1 cellular context compared by ENCODE assay signal in the genomic region with DNA sequence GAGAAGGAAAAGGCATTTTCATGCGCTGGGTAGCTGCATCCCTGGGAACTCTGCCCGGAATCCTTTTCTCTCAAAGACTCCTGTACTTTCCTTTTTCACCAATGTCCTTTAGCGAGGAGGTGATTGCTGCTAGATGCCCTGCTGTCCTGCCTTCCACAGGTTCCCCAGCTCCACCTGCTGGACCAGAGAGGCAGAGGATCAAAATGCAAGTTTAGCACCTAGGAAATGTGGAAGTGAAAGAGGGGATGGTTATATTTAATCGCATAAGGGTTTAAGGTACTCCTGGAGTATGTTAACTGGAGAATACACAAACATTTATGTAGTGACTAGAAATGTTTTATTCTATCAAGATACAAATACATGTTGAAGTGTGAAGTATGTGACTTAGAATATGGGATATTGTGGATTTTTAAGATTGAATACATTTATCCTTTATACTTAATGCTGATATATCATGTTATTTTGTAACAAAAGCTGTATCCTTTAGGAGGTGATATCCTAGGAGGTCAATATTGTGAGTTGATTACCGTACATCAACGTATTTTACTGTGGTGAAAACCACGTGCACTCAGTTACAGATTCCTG.
TF ChIP-seq lines count a peak whose summit lies in the region.

No MANE protein-coding gene starts in this region.

TF ChIP-seq in GM23338, 12 proteins besides CTCF, POLR2A, EP300 and RAD21 (continued from another document):
- TF ChIP-seq, protein P1, sequence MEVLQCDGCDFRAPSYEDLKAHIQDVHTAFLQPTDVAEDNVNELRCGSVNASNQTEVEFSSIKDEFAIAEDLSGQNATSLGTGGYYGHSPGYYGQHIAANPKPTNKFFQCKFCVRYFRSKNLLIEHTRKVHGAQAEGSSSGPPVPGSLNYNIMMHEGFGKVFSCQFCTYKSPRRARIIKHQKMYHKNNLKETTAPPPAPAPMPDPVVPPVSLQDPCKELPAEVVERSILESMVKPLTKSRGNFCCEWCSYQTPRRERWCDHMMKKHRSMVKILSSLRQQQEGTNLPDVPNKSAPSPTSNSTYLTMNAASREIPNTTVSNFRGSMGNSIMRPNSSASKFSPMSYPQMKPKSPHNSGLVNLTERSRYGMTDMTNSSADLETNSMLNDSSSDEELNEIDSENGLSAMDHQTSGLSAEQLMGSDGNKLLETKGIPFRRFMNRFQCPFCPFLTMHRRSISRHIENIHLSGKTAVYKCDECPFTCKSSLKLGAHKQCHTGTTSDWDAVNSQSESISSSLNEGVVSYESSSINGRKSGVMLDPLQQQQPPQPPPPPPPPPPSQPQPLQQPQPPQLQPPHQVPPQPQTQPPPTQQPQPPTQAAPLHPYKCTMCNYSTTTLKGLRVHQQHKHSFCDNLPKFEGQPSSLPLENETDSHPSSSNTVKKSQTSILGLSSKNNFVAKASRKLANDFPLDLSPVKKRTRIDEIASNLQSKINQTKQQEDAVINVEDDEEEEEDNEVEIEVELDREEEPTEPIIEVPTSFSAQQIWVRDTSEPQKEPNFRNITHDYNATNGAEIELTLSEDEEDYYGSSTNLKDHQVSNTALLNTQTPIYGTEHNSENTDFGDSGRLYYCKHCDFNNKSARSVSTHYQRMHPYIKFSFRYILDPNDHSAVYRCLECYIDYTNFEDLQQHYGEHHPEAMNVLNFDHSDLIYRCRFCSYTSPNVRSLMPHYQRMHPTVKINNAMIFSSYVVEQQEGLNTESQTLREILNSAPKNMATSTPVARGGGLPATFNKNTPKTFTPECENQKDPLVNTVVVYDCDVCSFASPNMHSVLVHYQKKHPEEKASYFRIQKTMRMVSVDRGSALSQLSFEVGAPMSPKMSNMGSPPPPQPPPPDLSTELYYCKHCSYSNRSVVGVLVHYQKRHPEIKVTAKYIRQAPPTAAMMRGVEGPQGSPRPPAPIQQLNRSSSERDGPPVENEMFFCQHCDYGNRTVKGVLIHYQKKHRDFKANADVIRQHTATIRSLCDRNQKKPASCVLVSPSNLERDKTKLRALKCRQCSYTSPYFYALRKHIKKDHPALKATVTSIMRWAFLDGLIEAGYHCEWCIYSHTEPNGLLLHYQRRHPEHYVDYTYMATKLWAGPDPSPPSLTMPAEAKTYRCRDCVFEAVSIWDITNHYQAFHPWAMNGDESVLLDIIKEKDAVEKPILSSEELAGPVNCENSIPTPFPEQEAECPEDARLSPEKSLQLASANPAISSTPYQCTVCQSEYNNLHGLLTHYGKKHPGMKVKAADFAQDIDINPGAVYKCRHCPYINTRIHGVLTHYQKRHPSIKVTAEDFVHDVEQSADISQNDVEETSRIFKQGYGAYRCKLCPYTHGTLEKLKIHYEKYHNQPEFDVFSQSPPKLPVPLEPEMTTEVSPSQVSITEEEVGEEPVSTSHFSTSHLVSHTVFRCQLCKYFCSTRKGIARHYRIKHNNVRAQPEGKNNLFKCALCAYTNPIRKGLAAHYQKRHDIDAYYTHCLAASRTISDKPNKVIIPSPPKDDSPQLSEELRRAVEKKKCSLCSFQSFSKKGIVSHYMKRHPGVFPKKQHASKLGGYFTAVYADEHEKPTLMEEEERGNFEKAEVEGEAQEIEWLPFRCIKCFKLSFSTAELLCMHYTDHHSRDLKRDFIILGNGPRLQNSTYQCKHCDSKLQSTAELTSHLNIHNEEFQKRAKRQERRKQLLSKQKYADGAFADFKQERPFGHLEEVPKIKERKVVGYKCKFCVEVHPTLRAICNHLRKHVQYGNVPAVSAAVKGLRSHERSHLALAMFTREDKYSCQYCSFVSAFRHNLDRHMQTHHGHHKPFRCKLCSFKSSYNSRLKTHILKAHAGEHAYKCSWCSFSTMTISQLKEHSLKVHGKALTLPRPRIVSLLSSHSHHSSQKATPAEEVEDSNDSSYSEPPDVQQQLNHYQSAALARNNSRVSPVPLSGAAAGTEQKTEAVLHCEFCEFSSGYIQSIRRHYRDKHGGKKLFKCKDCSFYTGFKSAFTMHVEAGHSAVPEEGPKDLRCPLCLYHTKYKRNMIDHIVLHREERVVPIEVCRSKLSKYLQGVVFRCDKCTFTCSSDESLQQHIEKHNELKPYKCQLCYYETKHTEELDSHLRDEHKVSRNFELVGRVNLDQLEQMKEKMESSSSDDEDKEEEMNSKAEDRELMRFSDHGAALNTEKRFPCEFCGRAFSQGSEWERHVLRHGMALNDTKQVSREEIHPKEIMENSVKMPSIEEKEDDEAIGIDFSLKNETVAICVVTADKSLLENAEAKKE (CRISPR knock-in tag; IDR thresholded peaks at IDR 0.05), result peak; percentile 45; the same call in 1 of the 2 replicates
- TF ChIP-seq POLR2AphosphoS5 (IDR thresholded peaks at IDR 0.05; ENCODE audit: low read depth) (no peak), CREB1 (CRISPR knock-in tag; IDR thresholded peaks at IDR 0.05; ENCODE audit: low read depth) (no peak), EZH2 (IDR thresholded peaks at IDR 0.05; ENCODE audit: low read depth, unreplicated experiment) (no peak)
TF ChIP-seq in GM23338: peak in this region for 1.
